ENCODE assay signal across 18 cellular contexts in genomic region chrX:43552703-43553102, GRCh38.
DNase-seq lines count a peak whose midpoint lies in the region; ATAC-seq and TF ChIP-seq lines count a peak whose summit lies in the region.
"Had no signal": no experiment of that assay in that cellular context is flagged by ENCODE, and none has a peak within 500 bp of the region (broad histone marks: within the 10 kb centered on the region; RNA-seq: fewer than 3 reads in every experiment).

No MANE protein-coding gene starts in this region.

- no peaks in the 10 kb centered on the region for H4K20me1 ChIP-seq in hepatocyte (ENCODE audit: insufficient read depth, poor library complexity, severe bottlenecking)
- H4K20me1 ChIP-seq: BLaER1 had no signal

- no peaks in the 10 kb centered on the region for H3K9me2 ChIP-seq in hepatocyte (replicated peaks; ENCODE audit: insufficient read depth)

- ATAC-seq in Right ventricle myocardium superior (ENCODE audit: poor library complexity) = no peak
- no peak for ATAC-seq in HG02840 (IDR thresholded peaks at IDR 0.05; ENCODE audit: low FRiP score, unreplicated experiment)
- ATAC-seq: GM12878, HCT116 had no signal

- H3K9me3 ChIP-seq in hepatocyte (ENCODE audit: low read depth) = no peaks in the 10 kb centered on the region
- H3K9me3 ChIP-seq: BLaER1 had no signal

- 60% methylated on average over 4 of the region's 4 CpGs for WGBS in hepatocyte (ENCODE audit: low lambda C conversion rate, missing lambda C conversion rate)

- no peak overlapping the region for H3K4me3 ChIP-seq in hepatocyte
- H3K4me3 ChIP-seq: BLaER1, GM12878 had no signal

- DNase-seq in COLO829 (ENCODE audit: low spot score) = peak; percentile 34
- DNase-seq in SK-MEL-5 (ENCODE audit: low read depth, low spot score) = peak; percentile 51
- DNase-seq in hepatocyte (ENCODE audit: low spot score) = no peak
- DNase-seq in Right ventricle myocardium superior = no peak
- no peak for DNase-seq in central memory CD4-positive, alpha-beta T cell
- no peak for DNase-seq in NCI-H2081 (lab: John Stamatoyannopoulos, UW)
- DNase-seq: CD4-positive, alpha-beta memory T cell; DMS 273 treated with DMSO at 0.1 percent for 48 hours; DND-41; EL; GOT3; H7; HFFc6; KBM-7 had no signal

- no peaks in the 10 kb centered on the region for H3K79me2 ChIP-seq in hepatocyte

- H3K4me2 ChIP-seq in hepatocyte = no peak overlapping the region
- H3K4me2 ChIP-seq: BLaER1 had no signal

- H2AFZ ChIP-seq in hepatocyte = no peak overlapping the region

- no peaks in the 10 kb centered on the region for H3K27me3 ChIP-seq in hepatocyte

- no peak for TF ChIP-seq CTCF in hepatocyte (IDR thresholded peaks at IDR 0.05; ENCODE audit: poor library complexity)

- in situ Hi-C loops in SK-MEL-5 (cut with HindIII; ENCODE audit: low pct_unique_long_range_greater_than_20kb, low sequenced_read_pairs) = no loop called here

- H3K36me3 ChIP-seq in hepatocyte (replicated peaks; ENCODE audit: insufficient read depth, low read depth) = no peaks in the 10 kb centered on the region
- H3K36me3 ChIP-seq: BLaER1 had no signal

- intact Hi-C loops in Right ventricle myocardium superior (cut with DNase I) = no loop called here

- peaks cover 22% of the 10 kb centered on the region for H3K4me1 ChIP-seq in hepatocyte (ENCODE audit: insufficient read depth)
- H3K4me1 ChIP-seq: BLaER1 had no signal

- peak overlapping the region; percentile 70 for H3K27ac ChIP-seq in hepatocyte
- H3K27ac ChIP-seq: BLaER1 had no signal

Comparison
In these comparisons a context has a peak if more than half of its experiments do, and no peak if none do; other contexts are left out.
1. DNase-seq: peak in COLO829 (single experiment) and SK-MEL-5 (single experiment); none in hepatocyte (single experiment), Right ventricle myocardium superior (single experiment), central memory CD4-positive, alpha-beta T cell (single experiment) and NCI-H2081 (0 of 2).